ENCODE assay signal across 12 cellular contexts in the genomic region with DNA sequence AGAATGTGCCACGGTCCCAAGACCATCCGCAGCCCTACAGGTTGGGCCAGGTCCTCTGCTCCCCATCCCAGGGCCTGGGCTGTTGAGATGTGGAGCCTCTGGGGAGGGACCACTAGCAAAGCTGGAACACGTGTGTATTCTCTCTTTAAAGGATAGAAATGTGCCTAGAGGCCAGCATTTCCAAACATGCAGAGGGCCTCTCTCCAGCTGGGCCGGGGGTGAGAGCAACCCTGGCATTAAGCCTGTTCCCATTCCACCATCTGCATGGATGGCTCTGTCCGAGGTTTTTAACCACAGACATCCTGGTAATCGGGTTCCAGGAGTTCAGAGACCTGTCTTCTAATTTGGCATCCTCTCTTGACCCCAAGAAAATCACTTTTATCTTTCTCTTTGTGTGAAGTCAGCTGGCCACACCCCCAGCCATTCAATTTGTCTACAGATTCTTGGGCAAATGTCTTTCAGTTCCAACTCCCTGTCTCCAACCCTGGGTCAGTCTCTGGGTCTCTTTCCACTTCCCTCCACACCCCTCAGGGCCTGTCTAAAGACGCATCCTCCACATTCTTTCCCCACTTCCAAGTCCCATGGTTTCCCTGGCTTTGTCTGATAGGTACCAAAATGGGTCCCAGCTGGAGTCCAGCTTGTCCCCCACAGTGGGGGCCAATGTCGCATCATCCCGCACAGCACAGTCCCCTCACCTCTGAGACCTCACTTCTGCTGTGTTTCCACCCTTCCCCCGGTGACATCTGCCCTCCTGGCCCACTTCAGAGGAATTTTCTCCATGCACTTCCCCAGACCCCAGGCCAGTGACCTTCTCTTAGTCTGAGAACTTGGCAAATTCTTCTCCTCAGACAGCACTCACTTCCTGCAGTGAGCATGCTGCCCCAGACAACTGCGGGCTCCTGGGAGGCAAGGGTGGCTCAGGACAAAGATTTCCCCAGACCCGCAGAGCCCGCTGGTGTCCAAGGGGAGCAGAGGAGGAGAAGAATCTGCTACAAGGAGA. TPM values are rescaled to one million over a fixed set of nuclear protein-coding genes. Genes with fewer than 3 reads are reported as not detected.
DNase-seq lines count a peak whose midpoint lies in the region; ATAC-seq, FAIRE-seq and TF ChIP-seq lines count a peak whose summit lies in the region.
"Had no signal": no experiment of that assay in that cellular context is flagged by ENCODE, and none has a peak within 500 bp of the region (broad histone marks: within the 10 kb centered on the region; RNA-seq: fewer than 3 reads in every experiment).

No MANE protein-coding gene starts in this region.

- peak overlapping the region; percentile 90 to 97 for H3K27ac ChIP-seq in coronary artery
- peak overlapping the region; percentile 59 for H3K27ac ChIP-seq in muscle layer of colon (ENCODE audit: low read depth, low read length)
- peak overlapping the region; percentile 87 to 89 for H3K27ac ChIP-seq in tibial artery

- intact Hi-C loops in tibial artery (cut with DNase I; ENCODE audit: low total_unique reads): loop anchor here (2.0 kb wide), 1 partner anchor 24 kb away; no protein-coding TSS in a partner anchor

- H3K9me3 ChIP-seq in muscle layer of colon (ENCODE audit: low read length) (no peaks in the 10 kb centered on the region), tibial artery (no peaks in the 10 kb centered on the region)

- FAIRE-seq in HTR-8/SVneo (lab: Jason Lieb, UNC): no peak
- FAIRE-seq: frontal cortex had no signal

- ATAC-seq in GM21381 (IDR thresholded peaks at IDR 0.05; ENCODE audit: unreplicated experiment): no peak

- H3K9ac ChIP-seq in muscle layer of colon (ENCODE audit: low read length): no peak overlapping the region

- H3K27me3 ChIP-seq in muscle layer of colon (ENCODE audit: control insufficient read depth in 1 of 2, insufficient read depth in 2 of 2, low read length in 2 of 2) (no peaks in the 10 kb centered on the region), tibial artery (no peaks in the 10 kb centered on the region)

- DNase-seq in coronary artery (ENCODE audit: low spot score) (no peak), tibial artery (no peak), HTR-8/SVneo (ENCODE audit: insufficient read length, low spot score) (no peak), AG08395 (ENCODE audit: low spot score) (no peak)
- DNase-seq: activated CD4-positive, alpha-beta T cell treated with anti-CD3 and anti-CD28 coated beads, Interleukin-2, amount 50 U/mL, for 4 hours; DND-41; NCI-H2107; stimulated activated CD4-positive, alpha-beta T cell treated with anti-CD3 and anti-CD28 coated beads, Interleukin-4, amount 100 ng/mL, for 1 hour had no signal

- peaks cover 27% of the 10 kb centered on the region for H3K4me1 ChIP-seq in muscle layer of colon (ENCODE audit: insufficient read depth, low read length)
- peaks cover 0 to 77% (median 43%) of the 10 kb centered on the region in 4 donors for H3K4me1 ChIP-seq in tibial artery

- peak overlapping the region; percentile 54 for H3K4me3 ChIP-seq in coronary artery
- H3K4me3 ChIP-seq in muscle layer of colon (ENCODE audit: low read depth in 1 of 2, low read length in 2 of 2): no peak overlapping the region
- H3K4me3 ChIP-seq in tibial artery: no peak overlapping the region

- H3K36me3 ChIP-seq in muscle layer of colon (ENCODE audit: insufficient read depth, low read length): no peaks in the 10 kb centered on the region
- H3K36me3 ChIP-seq in tibial artery: no peaks in the 10 kb centered on the region

- no peak for TF ChIP-seq CTCF in coronary artery (IDR thresholded peaks at IDR 0.05)
- TF ChIP-seq CTCF in tibial artery (IDR thresholded peaks at IDR 0.05): no peak

TF ChIP-seq in PFSK-1, 5 proteins besides CTCF, POLR2A, EP300 and RAD21:
- TF ChIP-seq SIN3A (IDR thresholded peaks at IDR 0.05; ENCODE audit: borderline replicate concordance, insufficient read depth, low read length): peak; percentile 61; the same call in 1 of the 2 replicates
- no peak for TF ChIP-seq TAF1 (IDR thresholded peaks at IDR 0.05; ENCODE audit: borderline replicate concordance, insufficient read depth, low read length)
- no peak for TF ChIP-seq POLR2AphosphoS5 (IDR thresholded peaks at IDR 0.05; ENCODE audit: low read depth, low read length)
- TF ChIP-seq, protein P1, sequence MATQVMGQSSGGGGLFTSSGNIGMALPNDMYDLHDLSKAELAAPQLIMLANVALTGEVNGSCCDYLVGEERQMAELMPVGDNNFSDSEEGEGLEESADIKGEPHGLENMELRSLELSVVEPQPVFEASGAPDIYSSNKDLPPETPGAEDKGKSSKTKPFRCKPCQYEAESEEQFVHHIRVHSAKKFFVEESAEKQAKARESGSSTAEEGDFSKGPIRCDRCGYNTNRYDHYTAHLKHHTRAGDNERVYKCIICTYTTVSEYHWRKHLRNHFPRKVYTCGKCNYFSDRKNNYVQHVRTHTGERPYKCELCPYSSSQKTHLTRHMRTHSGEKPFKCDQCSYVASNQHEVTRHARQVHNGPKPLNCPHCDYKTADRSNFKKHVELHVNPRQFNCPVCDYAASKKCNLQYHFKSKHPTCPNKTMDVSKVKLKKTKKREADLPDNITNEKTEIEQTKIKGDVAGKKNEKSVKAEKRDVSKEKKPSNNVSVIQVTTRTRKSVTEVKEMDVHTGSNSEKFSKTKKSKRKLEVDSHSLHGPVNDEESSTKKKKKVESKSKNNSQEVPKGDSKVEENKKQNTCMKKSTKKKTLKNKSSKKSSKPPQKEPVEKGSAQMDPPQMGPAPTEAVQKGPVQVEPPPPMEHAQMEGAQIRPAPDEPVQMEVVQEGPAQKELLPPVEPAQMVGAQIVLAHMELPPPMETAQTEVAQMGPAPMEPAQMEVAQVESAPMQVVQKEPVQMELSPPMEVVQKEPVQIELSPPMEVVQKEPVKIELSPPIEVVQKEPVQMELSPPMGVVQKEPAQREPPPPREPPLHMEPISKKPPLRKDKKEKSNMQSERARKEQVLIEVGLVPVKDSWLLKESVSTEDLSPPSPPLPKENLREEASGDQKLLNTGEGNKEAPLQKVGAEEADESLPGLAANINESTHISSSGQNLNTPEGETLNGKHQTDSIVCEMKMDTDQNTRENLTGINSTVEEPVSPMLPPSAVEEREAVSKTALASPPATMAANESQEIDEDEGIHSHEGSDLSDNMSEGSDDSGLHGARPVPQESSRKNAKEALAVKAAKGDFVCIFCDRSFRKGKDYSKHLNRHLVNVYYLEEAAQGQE (IDR thresholded peaks at IDR 0.05; ENCODE audit: insufficient read depth in 1 of 2, low read depth in 2 of 2, low read length in 2 of 2): peak in 1 of 2 experiments; percentile 73; a peak in 2 of 4 replicates
- no peak for TF ChIP-seq FOXP2 (optimal IDR thresholded peaks at IDR 0.05; ENCODE audit: borderline replicate concordance, extremely low read depth, extremely low read length, insufficient read depth)

RNA-seq across cellular contexts. Expression of a gene that starts 56.8 kb away (rescaled TPM):
- 11.9 TPM for polyA plus RNA-seq in PFSK-1 (2012; ENCODE audit: insufficient read length, low read depth)
